Comparison of ENCODE assay signal across 26 cellular contexts in the genomic region with DNA sequence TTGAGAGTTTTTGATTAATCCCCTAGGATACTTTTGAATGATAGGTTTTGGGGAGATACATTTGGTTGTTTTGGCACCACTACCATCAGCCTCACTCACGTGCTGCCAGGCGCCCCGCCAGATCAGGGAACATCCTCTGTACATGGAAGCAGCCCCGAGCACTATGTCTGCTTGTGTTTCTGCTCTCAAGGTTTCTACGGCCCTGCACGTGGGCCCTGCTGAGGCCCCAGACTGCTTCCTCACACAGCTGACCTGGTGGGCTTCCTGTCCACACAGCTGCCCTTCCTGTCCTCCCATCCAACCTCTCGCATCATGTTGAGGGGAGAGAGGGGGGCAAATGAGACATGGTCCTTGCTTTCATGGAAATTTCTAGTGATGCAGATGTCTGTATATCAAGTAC. TPM values are rescaled to one million over a fixed set of nuclear protein-coding genes. Genes with fewer than 3 reads are reported as not detected.
DNase-seq lines count a peak whose midpoint lies in the region; TF ChIP-seq lines count a peak whose summit lies in the region.
"Had no signal": no experiment of that assay in that cellular context is flagged by ENCODE, and none has a peak within 500 bp of the region (broad histone marks: within the 10 kb centered on the region; RNA-seq: fewer than 3 reads in every experiment).

No MANE protein-coding gene starts in this region.

- H3K9me3 Mint-ChIP-seq in nephron: no peaks in the 10 kb centered on the region
- H3K9me3 Mint-ChIP-seq: natural killer cell had no signal

- TF ChIP-seq POLR2A in erythroblast (IDR thresholded peaks at IDR 0.05; ENCODE audit: low read length): no peak

- H3K4me3 ChIP-seq in BLaER1 (no peak overlapping the region), left ventricle myocardium inferior (peak overlapping the region; percentile 56)
- H3K4me3 ChIP-seq: breast epithelium, GM23248, suprapubic skin, uterus had no signal

- H3K4me1 ChIP-seq in BLaER1 (peaks cover 98% of the 10 kb centered on the region), left ventricle myocardium inferior (peaks cover 97% of the 10 kb centered on the region)
- H3K4me1 ChIP-seq: breast epithelium had no signal

- peaks cover 5% of the 10 kb centered on the region for H3K27me3 Mint-ChIP-seq in nephron (ENCODE audit: low read depth)
- H3K27me3 Mint-ChIP-seq: activated naive CD8-positive, alpha-beta T cell had no signal

- H4K20me1 ChIP-seq in BLaER1: peaks cover 99% of the 10 kb centered on the region

- no peak for TF ChIP-seq CTCF in left ventricle myocardium inferior (IDR thresholded peaks at IDR 0.05; ENCODE audit: borderline replicate concordance)
- no peak for TF ChIP-seq CTCF in nephron (IDR thresholded peaks at IDR 0.05; ENCODE audit: unreplicated experiment in 3 of 3)
- TF ChIP-seq CTCF in GM20000 (IDR thresholded peaks at IDR 0.05; ENCODE audit: extremely low read depth, missing control alignments): no peak

- intact Hi-C loops in left ventricle myocardium inferior (cut with micrococcal nuclease): no loop called here

- no peaks in the 10 kb centered on the region for H3K36me3 Mint-ChIP-seq in nephron (ENCODE audit: low read depth)
- H3K36me3 Mint-ChIP-seq: activated naive CD8-positive, alpha-beta T cell; natural killer cell had no signal

- peak; percentile 31 for DNase-seq in SK-N-DZ (ENCODE audit: low spot score)
- DNase-seq in left ventricle myocardium inferior: no peak
- DNase-seq in activated naive CD4-positive, alpha-beta T cell treated with Interleukin-2 at 50 U/mL for 16 hours: no peak
- DNase-seq in erythroblast (lab: John Stamatoyannopoulos, UW): no peak
- no peak for DNase-seq in GM20000 (ENCODE audit: low spot score)
- DNase-seq: activated CD4-positive, alpha-beta T cell treated with anti-CD3 and anti-CD28 coated beads for 4 hours; activated effector memory CD4-positive, alpha-beta T cell treated with Interleukin-2 at 50 U/mL for 16 hours; activated T-cell treated with anti-CD3 and anti-CD28 coated beads for 4 hours; COR-L47; GM23248; Kasumi-1; MV-4-11; natural killer cell; NCI-H1436 treated with DMSO at 0.1 percent for 48 hours; NCI-H345; NCI-H69; SHP77 treated with DMSO at 0.1 percent for 48 hours; stimulated activated naive CD4-positive, alpha-beta T cell; T-helper 9 cell; uterus; WERI-Rb-1 had no signal

- H3K36me3 ChIP-seq in BLaER1 (peaks cover 29% of the 10 kb centered on the region), left ventricle myocardium inferior (no peaks in the 10 kb centered on the region)
- H3K36me3 ChIP-seq: breast epithelium, suprapubic skin, uterus, WERI-Rb-1 had no signal

- H3K27me3 ChIP-seq in BLaER1 (no peaks in the 10 kb centered on the region), left ventricle myocardium inferior (ENCODE audit: low read depth) (no peaks in the 10 kb centered on the region)
- H3K27me3 ChIP-seq: breast epithelium, suprapubic skin, uterus had no signal

- H3K9me3 ChIP-seq in BLaER1: no peaks in the 10 kb centered on the region
- H3K9me3 ChIP-seq in left ventricle myocardium inferior (replicated peaks): no peaks in the 10 kb centered on the region
- H3K9me3 ChIP-seq: breast epithelium, suprapubic skin, uterus had no signal

- peak overlapping the region; percentile 81 for H3K4me2 ChIP-seq in BLaER1

- 0 out of 2 replicates have a peak overlapping the region, but pooled peaks have one; percentile 22 for H3K27ac ChIP-seq in BLaER1
- peak overlapping the region; percentile 90 for H3K27ac ChIP-seq in left ventricle myocardium inferior (replicated peaks)
- H3K27ac ChIP-seq: breast epithelium, GM23248, suprapubic skin, WERI-Rb-1 had no signal

- H3K4me3 Mint-ChIP-seq in nephron: no peak overlapping the region
- H3K4me3 Mint-ChIP-seq: activated naive CD8-positive, alpha-beta T cell; natural killer cell had no signal

- peaks cover 59% of the 10 kb centered on the region for H3K4me1 Mint-ChIP-seq in nephron

- H3K27ac Mint-ChIP-seq in nephron: peak overlapping the region in 2 of 3 experiments; percentile 21 to 45
- H3K27ac Mint-ChIP-seq: activated naive CD8-positive, alpha-beta T cell; natural killer cell had no signal

- no peak overlapping the region for H3K9ac ChIP-seq in BLaER1
- H3K9ac ChIP-seq: GM23248 had no signal

RNA-seq across cellular contexts. Expression of a gene that starts 20.0 kb away (rescaled TPM):
- polyA plus RNA-seq in SK-N-DZ (2014; cell fraction: cytosol; rRNA removed): 2.5 and 3.1 TPM in 2 replicates
- 7.2 and 12.7 TPM in 2 replicates for polyA plus RNA-seq in SK-N-DZ (2014; cell fraction: nucleus; rRNA removed)
- total RNA-seq in left ventricle myocardium inferior: 15.5 TPM
